Comparison of ENCODE assay signal across 10 cellular contexts in genomic region chr19:10797541-10798256, GRCh38. TPM values are rescaled to one million over a fixed set of nuclear protein-coding genes. Genes with fewer than 3 reads are reported as not detected.
DNase-seq lines count a peak whose midpoint lies in the region; ATAC-seq and TF ChIP-seq lines count a peak whose summit lies in the region.
"Had no signal": no experiment of that assay in that cellular context is flagged by ENCODE, and none has a peak within 500 bp of the region (broad histone marks: within the 10 kb centered on the region; RNA-seq: fewer than 3 reads in every experiment).

No MANE protein-coding gene starts in this region.

- H3K27ac ChIP-seq in RWPE1 (peak overlapping the region; percentile 3; the same call in 1 of the 2 replicates), stomach (peak overlapping the region in 1 of 5 donors; percentile 17)
- H3K27ac ChIP-seq: brain microvascular endothelial cell, KMS-11 had no signal

- no peaks in the 10 kb centered on the region for H3K9me3 Mint-ChIP-seq in activated T-helper 2 cell treated with anti-CD3 and anti-CD28 coated beads, Interferon-gamma antibody, Interleukin-2, Interleukin-4, amounts not matched to agents 10 μg/mL and 5 μg/mL and 100 μg/mL, durations not matched to agents 14 hours and 24 hours and 36 hours
- no peaks in the 10 kb centered on the region for H3K9me3 Mint-ChIP-seq in stimulated activated memory B cell treated with anti-CD40 and anti-IgM and Interleukin-4, amounts not matched to agents 10 μg/mL and 1 μg/mL and 100 μg/mL, for 72 hours
- H3K9me3 Mint-ChIP-seq in Calu3 (ENCODE audit: low read depth, unreplicated experiment): no peaks in the 10 kb centered on the region

- 71 to 77% (median 75%) methylated on average over 15 to 19 of the region's 19 CpGs for WGBS in stomach, 5 donors

- H3K27ac Mint-ChIP-seq in activated T-helper 2 cell treated with anti-CD3 and anti-CD28 coated beads, Interferon-gamma antibody, Interleukin-2, Interleukin-4, amounts not matched to agents 10 μg/mL and 5 μg/mL and 100 μg/mL, durations not matched to agents 14 hours and 24 hours and 36 hours: peak overlapping the region; percentile 97
- peak overlapping the region; percentile 81 for H3K27ac Mint-ChIP-seq in stimulated activated memory B cell treated with anti-CD40 and anti-IgM and Interleukin-4, amounts not matched to agents 10 μg/mL and 1 μg/mL and 100 μg/mL, for 72 hours
- no peak overlapping the region for H3K27ac Mint-ChIP-seq in Calu3 (ENCODE audit: unreplicated experiment)

- BruUV-seq in Calu3 (replicated peaks; lab: Mats Ljungman, UMichigan): no TSS peak

- H3K36me3 ChIP-seq in stomach: peaks cover 93 to 100% (median 100%) of the 10 kb centered on the region in 4 donors

- intact Hi-C loops in activated T-helper 2 cell treated with anti-CD3 and anti-CD28 coated beads, Interferon-gamma antibody, Interleukin-2, Interleukin-4, amounts not matched to agents 10 μg/mL and 5 μg/mL and 100 μg/mL, durations not matched to agents 14 hours and 24 hours and 36 hours (cut with micrococcal nuclease): loop anchor here (1.0 kb wide), 1 partner anchor 80 kb away; no protein-coding TSS in a partner anchor
- intact Hi-C loops in Calu3 (cut with micrococcal nuclease; ENCODE audit: unreplicated experiment) (no loop called here), stomach (cut with DNase I; ENCODE audit: low total_unique reads) (no loop called here)

- CTCF ChIA-PET in RWPE1 (lab: Yijun Ruan, JAX): interaction anchor here (0.6 kb wide), 1 partner anchor 373 kb away, joined by 3 read pairs; no protein-coding TSS in a partner anchor
- CTCF ChIA-PET in Calu3 (lab: Charles Lee): no interaction called here

- no peak for TF ChIP-seq POLR2A in stomach (IDR thresholded peaks at IDR 0.05)

- ATAC-seq in stimulated activated memory B cell treated with anti-CD40 and anti-IgM and Interleukin-4, amounts not matched to agents 10 μg/mL and 1 μg/mL and 100 μg/mL, for 72 hours: peak; percentile 97

- no peak for TF ChIP-seq CTCF in RWPE1 (conservative IDR thresholded peaks at IDR 0.05; ENCODE audit: low read depth)
- no peak for TF ChIP-seq CTCF in Calu3 (IDR thresholded peaks at IDR 0.05; ENCODE audit: unreplicated experiment)
- no peak for TF ChIP-seq CTCF in stomach (IDR thresholded peaks at IDR 0.05)

- no peak for TF ChIP-seq EP300 in stomach (IDR thresholded peaks at IDR 0.05)

- H3K4me3 Mint-ChIP-seq in activated T-helper 2 cell treated with anti-CD3 and anti-CD28 coated beads, Interferon-gamma antibody, Interleukin-2, Interleukin-4, amounts not matched to agents 10 μg/mL and 5 μg/mL and 100 μg/mL, durations not matched to agents 14 hours and 24 hours and 36 hours (ENCODE audit: low read depth): peak overlapping the region; percentile 73
- H3K4me3 Mint-ChIP-seq in stimulated activated memory B cell treated with anti-CD40 and anti-IgM and Interleukin-4, amounts not matched to agents 10 μg/mL and 1 μg/mL and 100 μg/mL, for 72 hours: peak overlapping the region; percentile 59
- H3K4me3 Mint-ChIP-seq in Calu3 (ENCODE audit: low read depth, unreplicated experiment): no peak overlapping the region

- no peaks in the 10 kb centered on the region for H3K27me3 Mint-ChIP-seq in activated T-helper 2 cell treated with anti-CD3 and anti-CD28 coated beads, Interferon-gamma antibody, Interleukin-2, Interleukin-4, amounts not matched to agents 10 μg/mL and 5 μg/mL and 100 μg/mL, durations not matched to agents 14 hours and 24 hours and 36 hours (ENCODE audit: low read depth)
- no peaks in the 10 kb centered on the region for H3K27me3 Mint-ChIP-seq in stimulated activated memory B cell treated with anti-CD40 and anti-IgM and Interleukin-4, amounts not matched to agents 10 μg/mL and 1 μg/mL and 100 μg/mL, for 72 hours
- no peaks in the 10 kb centered on the region for H3K27me3 Mint-ChIP-seq in Calu3 (ENCODE audit: unreplicated experiment)

- H3K4me1 Mint-ChIP-seq in activated T-helper 2 cell treated with anti-CD3 and anti-CD28 coated beads, Interferon-gamma antibody, Interleukin-2, Interleukin-4, amounts not matched to agents 10 μg/mL and 5 μg/mL and 100 μg/mL, durations not matched to agents 14 hours and 24 hours and 36 hours (ENCODE audit: low read depth): peaks cover 17% of the 10 kb centered on the region
- H3K4me1 Mint-ChIP-seq in stimulated activated memory B cell treated with anti-CD40 and anti-IgM and Interleukin-4, amounts not matched to agents 10 μg/mL and 1 μg/mL and 100 μg/mL, for 72 hours: peaks cover 19% of the 10 kb centered on the region
- H3K4me1 Mint-ChIP-seq in Calu3 (ENCODE audit: low read depth, unreplicated experiment): no peaks in the 10 kb centered on the region

- H3K9me3 ChIP-seq in stomach: no peaks in the 10 kb centered on the region

- H3K36me3 Mint-ChIP-seq in activated T-helper 2 cell treated with anti-CD3 and anti-CD28 coated beads, Interferon-gamma antibody, Interleukin-2, Interleukin-4, amounts not matched to agents 10 μg/mL and 5 μg/mL and 100 μg/mL, durations not matched to agents 14 hours and 24 hours and 36 hours (ENCODE audit: low read depth): peaks cover 61% of the 10 kb centered on the region
- peaks cover 62% of the 10 kb centered on the region for H3K36me3 Mint-ChIP-seq in stimulated activated memory B cell treated with anti-CD40 and anti-IgM and Interleukin-4, amounts not matched to agents 10 μg/mL and 1 μg/mL and 100 μg/mL, for 72 hours
- H3K36me3 Mint-ChIP-seq in Calu3 (ENCODE audit: insufficient read depth, unreplicated experiment): peaks cover 14% of the 10 kb centered on the region

- no peaks in the 10 kb centered on the region for H3K4me1 ChIP-seq in stomach

- H3K27me3 ChIP-seq in stomach: no peaks in the 10 kb centered on the region
- H3K27me3 ChIP-seq: brain microvascular endothelial cell had no signal

- no peak overlapping the region for H3K4me3 ChIP-seq in stomach

- DNase-seq in RWPE1 (ENCODE audit: low spot score) (no peak), myocyte (ENCODE audit: low read depth) (peak; percentile 51), kidney glomerular epithelial cell (lab: John Stamatoyannopoulos, UW) (no peak), Calu3 (no peak), stomach (no peak), NCI-H146 (lab: John Stamatoyannopoulos, UW) (no peak)
- peak; percentile 73 for DNase-seq in activated T-helper 2 cell treated with anti-CD3 and anti-CD28 coated beads, Interferon-gamma antibody, Interleukin-2, Interleukin-4, amounts not matched to agents 10 μg/mL and 5 μg/mL and 100 μg/mL, durations not matched to agents 14 hours and 24 hours and 36 hours (ENCODE audit: low spot score)
- DNase-seq: brain microvascular endothelial cell had no signal

- POLR2A ChIA-PET in RWPE1 (lab: Yijun Ruan, JAX; ENCODE audit: low non-redundant PET): no interaction called here

RNA-seq across cellular contexts. Expression of gene TMED1, which starts 38.3 kb away (rescaled TPM):
- total RNA-seq in activated T-helper 2 cell treated with anti-CD3 and anti-CD28 coated beads, Interferon-gamma antibody, Interleukin-2, Interleukin-4, amounts not matched to agents 10 μg/mL and 5 μg/mL and 100 μg/mL, durations not matched to agents 14 hours and 24 hours and 36 hours: 16.7 and 17.9 TPM in 2 replicates
- total RNA-seq in myocyte (84.8 and 87.4 TPM in 2 replicates), Calu3 (2022) (20.7 and 22.6 TPM in 2 replicates), stomach (10 to 100 TPM in 4 of 5 donors, under 1 TPM in 1; 0.58 to 45.2 (median 20.4) TPM)
- 38.5 TPM for polyA plus RNA-seq in myocyte (2012)
- 10 to 100 TPM; 17.9 to 24.5 (median 21.9) TPM for polyA plus RNA-seq in stomach

RNA-seq across cellular contexts. Expression of gene C19orf38, which starts 50.5 kb away (rescaled TPM):
- 3.9 and 4.3 TPM in 2 replicates for total RNA-seq in activated T-helper 2 cell treated with anti-CD3 and anti-CD28 coated beads, Interferon-gamma antibody, Interleukin-2, Interleukin-4, amounts not matched to agents 10 μg/mL and 5 μg/mL and 100 μg/mL, durations not matched to agents 14 hours and 24 hours and 36 hours
- total RNA-seq in myocyte (0.21 and 1.1 TPM in 2 replicates), Calu3 (2022) (0.51 TPM in 1 of 2 replicates, not detected in the other), stomach (1 to 10 TPM in 2 of 5 donors, not detected in 3; 1.8 to 2.2 TPM)
- 1.1 TPM for polyA plus RNA-seq in myocyte (2012)
- 1 to 10 TPM in 1 of 3 donors, under 1 TPM in 2; 0.92 to 1.2 (median 1.00) TPM for polyA plus RNA-seq in stomach

Comparison
In these comparisons a context has a peak if more than half of its experiments do, and no peak if none do; other contexts are left out.
1. DNase-seq: peak in activated T-helper 2 cell treated with anti-CD3 and anti-CD28 coated beads, Interferon-gamma antibody, Interleukin-2, Interleukin-4, amounts not matched to agents 10 μg/mL and 5 μg/mL and 100 μg/mL, durations not matched to agents 14 hours and 24 hours and 36 hours (single experiment) and myocyte (single experiment); none in RWPE1 (single experiment), kidney glomerular epithelial cell (single experiment), Calu3 (single experiment), stomach (single experiment) and NCI-H146 (single experiment).